1 cellular context compared by ENCODE assay signal in genomic region chr5:170393958-170394357, GRCh38.
TF ChIP-seq lines count a peak whose summit lies in the region.

No MANE protein-coding gene starts in this region.

TF ChIP-seq in HepG2, 621 proteins besides CTCF, POLR2A, EP300 and RAD21 (continued from another document):
- TF ChIP-seq PRDM4 (CRISPR knock-in tag; IDR thresholded peaks at IDR 0.05; ENCODE audit: borderline replicate concordance) (no peak), RXRB (CRISPR knock-in tag; IDR thresholded peaks at IDR 0.05; ENCODE audit: borderline replicate concordance) (no peak), ZNF879 (CRISPR knock-in tag; IDR thresholded peaks at IDR 0.05) (no peak), CREM (IDR thresholded peaks at IDR 0.05) (no peak), CREM (CRISPR knock-in tag; IDR thresholded peaks at IDR 0.05) (no peak), ZNF343 (CRISPR knock-in tag; IDR thresholded peaks at IDR 0.05) (no peak), ZNF605 (CRISPR knock-in tag; IDR thresholded peaks at IDR 0.05) (no peak), ZNF354B (CRISPR knock-in tag; IDR thresholded peaks at IDR 0.05) (no peak), YEATS4 (CRISPR knock-in tag; IDR thresholded peaks at IDR 0.05; ENCODE audit: borderline replicate concordance) (no peak), THYN1 (CRISPR knock-in tag; IDR thresholded peaks at IDR 0.05; ENCODE audit: borderline replicate concordance, low read depth) (no peak), ZNF333 (CRISPR knock-in tag; IDR thresholded peaks at IDR 0.05; ENCODE audit: borderline replicate concordance) (no peak), MLXIP (CRISPR knock-in tag; IDR thresholded peaks at IDR 0.05; ENCODE audit: borderline replicate concordance) (no peak), ZNF335 (CRISPR knock-in tag; IDR thresholded peaks at IDR 0.05) (no peak), HNRNPH1 (optimal IDR thresholded peaks at IDR 0.05; ENCODE audit: low read depth, low read length) (no peak)
- TF ChIP-seq, protein P1, sequence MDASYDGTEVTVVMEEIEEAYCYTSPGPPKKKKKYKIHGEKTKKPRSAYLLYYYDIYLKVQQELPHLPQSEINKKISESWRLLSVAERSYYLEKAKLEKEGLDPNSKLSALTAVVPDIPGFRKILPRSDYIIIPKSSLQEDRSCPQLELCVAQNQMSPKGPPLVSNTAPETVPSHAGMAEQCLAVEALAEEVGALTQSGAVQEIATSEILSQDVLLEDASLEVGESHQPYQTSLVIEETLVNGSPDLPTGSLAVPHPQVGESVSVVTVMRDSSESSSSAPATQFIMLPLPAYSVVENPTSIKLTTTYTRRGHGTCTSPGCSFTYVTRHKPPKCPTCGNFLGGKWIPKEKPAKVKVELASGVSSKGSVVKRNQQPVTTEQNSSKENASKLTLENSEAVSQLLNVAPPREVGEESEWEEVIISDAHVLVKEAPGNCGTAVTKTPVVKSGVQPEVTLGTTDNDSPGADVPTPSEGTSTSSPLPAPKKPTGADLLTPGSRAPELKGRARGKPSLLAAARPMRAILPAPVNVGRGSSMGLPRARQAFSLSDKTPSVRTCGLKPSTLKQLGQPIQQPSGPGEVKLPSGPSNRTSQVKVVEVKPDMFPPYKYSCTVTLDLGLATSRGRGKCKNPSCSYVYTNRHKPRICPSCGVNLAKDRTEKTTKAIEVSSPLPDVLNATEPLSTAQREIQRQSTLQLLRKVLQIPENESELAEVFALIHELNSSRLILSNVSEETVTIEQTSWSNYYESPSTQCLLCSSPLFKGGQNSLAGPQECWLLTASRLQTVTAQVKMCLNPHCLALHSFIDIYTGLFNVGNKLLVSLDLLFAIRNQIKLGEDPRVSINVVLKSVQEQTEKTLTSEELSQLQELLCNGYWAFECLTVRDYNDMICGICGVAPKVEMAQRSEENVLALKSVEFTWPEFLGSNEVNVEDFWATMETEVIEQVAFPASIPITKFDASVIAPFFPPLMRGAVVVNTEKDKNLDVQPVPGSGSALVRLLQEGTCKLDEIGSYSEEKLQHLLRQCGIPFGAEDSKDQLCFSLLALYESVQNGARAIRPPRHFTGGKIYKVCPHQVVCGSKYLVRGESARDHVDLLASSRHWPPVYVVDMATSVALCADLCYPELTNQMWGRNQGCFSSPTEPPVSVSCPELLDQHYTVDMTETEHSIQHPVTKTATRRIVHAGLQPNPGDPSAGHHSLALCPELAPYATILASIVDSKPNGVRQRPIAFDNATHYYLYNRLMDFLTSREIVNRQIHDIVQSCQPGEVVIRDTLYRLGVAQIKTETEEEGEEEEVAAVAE (CRISPR knock-in tag; IDR thresholded peaks at IDR 0.05; ENCODE audit: borderline replicate concordance) = no peak
- TF ChIP-seq, protein P2, sequence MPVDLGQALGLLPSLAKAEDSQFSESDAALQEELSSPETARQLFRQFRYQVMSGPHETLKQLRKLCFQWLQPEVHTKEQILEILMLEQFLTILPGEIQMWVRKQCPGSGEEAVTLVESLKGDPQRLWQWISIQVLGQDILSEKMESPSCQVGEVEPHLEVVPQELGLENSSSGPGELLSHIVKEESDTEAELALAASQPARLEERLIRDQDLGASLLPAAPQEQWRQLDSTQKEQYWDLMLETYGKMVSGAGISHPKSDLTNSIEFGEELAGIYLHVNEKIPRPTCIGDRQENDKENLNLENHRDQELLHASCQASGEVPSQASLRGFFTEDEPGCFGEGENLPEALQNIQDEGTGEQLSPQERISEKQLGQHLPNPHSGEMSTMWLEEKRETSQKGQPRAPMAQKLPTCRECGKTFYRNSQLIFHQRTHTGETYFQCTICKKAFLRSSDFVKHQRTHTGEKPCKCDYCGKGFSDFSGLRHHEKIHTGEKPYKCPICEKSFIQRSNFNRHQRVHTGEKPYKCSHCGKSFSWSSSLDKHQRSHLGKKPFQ (CRISPR knock-in tag; IDR thresholded peaks at IDR 0.05; ENCODE audit: insufficient replicate concordance) = no peak
